ENCODE assay signal across 11 cellular contexts in genomic region chr15:45157056-45157455, GRCh38. TPM values are rescaled to one million over a fixed set of nuclear protein-coding genes. Genes with fewer than 3 reads are reported as not detected.
A peak's percentile ranks its signal among the peaks of the same experiment; 100 is the strongest.
DNase-seq lines count a peak whose midpoint lies in the region; ATAC-seq and TF ChIP-seq lines count a peak whose summit lies in the region.
"Had no signal": no experiment of that assay in that cellular context is flagged by ENCODE, and none has a peak within 500 bp of the region (broad histone marks: within the 10 kb centered on the region; RNA-seq: fewer than 3 reads in every experiment).

No MANE protein-coding gene starts in this region.

- peak overlapping the region; percentile 80 for H3K27ac ChIP-seq in RWPE1
- H3K27ac ChIP-seq in esophagus (ENCODE audit: low read depth in 2 of 2, low read length in 1 of 2): peak overlapping the region; percentile 80 to 91
- peak overlapping the region; percentile 94 for H3K27ac ChIP-seq in osteoblast (ENCODE audit: low read depth, low read length)
- H3K27ac ChIP-seq: hepatocyte had no signal

- DNase-seq in BJ (ENCODE audit: low read depth): peak; percentile 21
- peak; percentile 72 for DNase-seq in RWPE1 (ENCODE audit: low spot score)
- peak; percentile 97 for DNase-seq in osteoblast (ENCODE audit: insufficient read length, low spot score, missing footprints)
- no peak for DNase-seq in NCI-H2107 treated with DMSO at 0.1 percent for 48 hours (lab: John Stamatoyannopoulos, UW; ENCODE audit: unreplicated experiment)
- DNase-seq in stimulated activated CD4-positive, alpha-beta T cell treated with anti-CD3 and anti-CD28 coated beads, Interleukin-2, amount 100 ng/mL, for 24 hours: no peak
- no peak for DNase-seq in left ventricle myocardium superior
- DNase-seq in stimulated activated CD4-positive, alpha-beta T cell treated with anti-CD3 and anti-CD28 coated beads, Interleukin-15, amount 100 ng/mL, for 24 hours: no peak
- DNase-seq: activated CD4-positive, alpha-beta T cell treated with anti-CD3 and anti-CD28 coated beads for 4 hours; activated naive CD4-positive, alpha-beta T cell treated with anti-CD3 and anti-CD28 coated beads for 36 hours had no signal

- peak overlapping the region; percentile 58 for H3K4me2 ChIP-seq in osteoblast (ENCODE audit: insufficient read depth, low read length)
- H3K4me2 ChIP-seq: hepatocyte had no signal

- intact Hi-C loops in left ventricle myocardium superior (cut with micrococcal nuclease): no loop called here

- 34 to 58% methylated on average over 4 of the region's 4 CpGs for WGBS in esophagus, 2 donors

- no peaks in the 10 kb centered on the region for H4K20me1 ChIP-seq in osteoblast (ENCODE audit: insufficient read depth, low read length)

- H3K4me3 ChIP-seq in BJ (ENCODE audit: low read depth, low read length): no peak overlapping the region
- no peak overlapping the region for H3K4me3 ChIP-seq in esophagus (ENCODE audit: low read depth in 1 of 2, low read length in 2 of 2)
- peak overlapping the region; percentile 6 for H3K4me3 ChIP-seq in osteoblast (ENCODE audit: insufficient read depth, low read length)
- H3K4me3 ChIP-seq: hepatocyte had no signal

- H3K27me3 ChIP-seq in BJ (ENCODE audit: control insufficient read depth, insufficient read depth, low read length) (no peaks in the 10 kb centered on the region), esophagus (ENCODE audit: control insufficient read depth in 1 of 2, insufficient read depth in 2 of 2, low read length in 2 of 2) (no peaks in the 10 kb centered on the region), osteoblast (ENCODE audit: insufficient read depth, low read length) (no peaks in the 10 kb centered on the region)
- H3K27me3 ChIP-seq: hepatocyte had no signal

- H3K79me2 ChIP-seq in osteoblast (ENCODE audit: insufficient read depth, low read length): no peaks in the 10 kb centered on the region
- H3K79me2 ChIP-seq: hepatocyte had no signal

- POLR2A ChIA-PET in BJ (lab: Charles Lee): no interaction called here
- POLR2A ChIA-PET in RWPE1 (lab: Yijun Ruan, JAX; ENCODE audit: low non-redundant PET): no interaction called here

- CTCF ChIA-PET in BJ (lab: Yijun Ruan, JAX): interaction anchor here (1.4 to 2.5 kb wide), 3 partner anchors 11 to 39 kb away, joined by 7 to 8 read pairs (median 7); no protein-coding TSS in a partner anchor
- CTCF ChIA-PET in RWPE1 (lab: Yijun Ruan, JAX): interaction anchor here (0.6 to 1.2 kb wide), 2 partner anchors 26 to 39 kb away, joined by 3 to 5 read pairs; no protein-coding TSS in a partner anchor

- no peak for ATAC-seq in left ventricle myocardium superior

- TF ChIP-seq CTCF in BJ (IDR thresholded peaks at IDR 0.05; ENCODE audit: insufficient read depth, low read depth, low read length) (no peak), RWPE1 (conservative IDR thresholded peaks at IDR 0.05; ENCODE audit: low read depth) (no peak), osteoblast (IDR thresholded peaks at IDR 0.05; ENCODE audit: extremely low read depth, low read depth, low read length) (no peak)

- H3K36me3 ChIP-seq in BJ (ENCODE audit: control insufficient read depth, insufficient read depth, low read length): no peaks in the 10 kb centered on the region
- peaks cover 4 to 31% of the 10 kb centered on the region in 2 donors for H3K36me3 ChIP-seq in esophagus (ENCODE audit: control insufficient read depth in 2 of 2, insufficient read depth in 2 of 2, low read length in 1 of 2)
- H3K36me3 ChIP-seq in osteoblast (ENCODE audit: insufficient read depth, low read length): no peaks in the 10 kb centered on the region

- H3K4me1 ChIP-seq in esophagus (ENCODE audit: control insufficient read depth in 2 of 2, insufficient read depth in 2 of 2, low read length in 1 of 2) (peaks cover 0 to 27% of the 10 kb centered on the region in 2 donors), osteoblast (ENCODE audit: insufficient read depth, low read length) (peaks cover 20% of the 10 kb centered on the region)

- H3K9me3 ChIP-seq in esophagus (ENCODE audit: control insufficient read depth in 2 of 2, insufficient read depth in 1 of 2, low read depth in 1 of 2, low read length in 1 of 2): no peaks in the 10 kb centered on the region
- H3K9me3 ChIP-seq in osteoblast (ENCODE audit: low read depth, low read length): no peaks in the 10 kb centered on the region

- peak overlapping the region; percentile 27 for H2AFZ ChIP-seq in osteoblast (ENCODE audit: low read length)
- H2AFZ ChIP-seq: hepatocyte had no signal

RNA-seq across cellular contexts. Expression of gene DUOX1, which starts 27.3 kb away (rescaled TPM):
- 0.09 TPM in 1 of 2 replicates, not detected in the other for polyA plus RNA-seq in BJ (2011; rRNA removed)
- polyA minus RNA-seq in BJ (2011; rRNA and poly(A)+ RNA removed): not detected in 2 replicates
- polyA plus RNA-seq in esophagus: 100 to 1,000 TPM in 1 of 2 donors, 10 to 100 TPM in 1; 64.7 to 111 TPM
- under 0.01 and 0.29 TPM in 2 replicates for total RNA-seq in osteoblast
- total RNA-seq in left ventricle myocardium superior: 0.50 TPM

RNA-seq across cellular contexts. Expression of gene DUOXA1, which starts 27.4 kb away (rescaled TPM):
- polyA plus RNA-seq in BJ (2011; rRNA removed) (not detected in 2 replicates), esophagus (100 to 1,000 TPM; 145 to 174 TPM)
- polyA minus RNA-seq in BJ (2011; rRNA and poly(A)+ RNA removed): not detected in 2 replicates
- total RNA-seq in osteoblast (0.29 and 0.36 TPM in 2 replicates), left ventricle myocardium superior (0.59 TPM)
- total RNA-seq: activated naive CD4-positive, alpha-beta T cell treated with anti-CD3 and anti-CD28 coated beads for 36 hours had no signal

RNA-seq across cellular contexts. Expression of gene SHF, which starts 30.7 kb away (rescaled TPM):
- 3.9 and 5.2 TPM in 2 replicates for polyA plus RNA-seq in BJ (2011; rRNA removed)
- polyA minus RNA-seq in BJ (2011; rRNA and poly(A)+ RNA removed): 6.8 and 8.5 TPM in 2 replicates
- 1 to 10 TPM; 2.1 to 2.4 TPM for polyA plus RNA-seq in esophagus
- 3.3 and 4.1 TPM in 2 replicates for total RNA-seq in osteoblast
- 5.0 TPM for total RNA-seq in left ventricle myocardium superior

RNA-seq across cellular contexts. Expression of gene DUOXA2, which starts 42.9 kb away (rescaled TPM):
- polyA plus RNA-seq in BJ (2011; rRNA removed): not detected in 2 replicates
- not detected in 2 replicates for polyA minus RNA-seq in BJ (2011; rRNA and poly(A)+ RNA removed)
- 10 to 100 TPM in 1 of 2 donors, 1 to 10 TPM in 1; 8.4 to 39.1 TPM for polyA plus RNA-seq in esophagus
- total RNA-seq in osteoblast: not detected in 2 replicates
- not detected for total RNA-seq in left ventricle myocardium superior
- total RNA-seq: activated naive CD4-positive, alpha-beta T cell treated with anti-CD3 and anti-CD28 coated beads for 36 hours had no signal

RNA-seq across cellular contexts. Expression of gene DUOX2, which starts 43.1 kb away (rescaled TPM):
- polyA plus RNA-seq in BJ (2011; rRNA removed) (not detected in 2 replicates), esophagus (10 to 100 TPM; 15.8 to 26.3 TPM)
- not detected in 2 replicates for polyA minus RNA-seq in BJ (2011; rRNA and poly(A)+ RNA removed)
- total RNA-seq in osteoblast (under 0.01 TPM in 1 of 2 replicates, not detected in the other), left ventricle myocardium superior (0.05 TPM)
- total RNA-seq: activated naive CD4-positive, alpha-beta T cell treated with anti-CD3 and anti-CD28 coated beads for 36 hours had no signal

Comparison
In these comparisons a context has a peak if more than half of its experiments do, and no peak if none do; other contexts are left out.
1. DNase-seq: peak in BJ (single experiment), RWPE1 (single experiment) and osteoblast (single experiment); none in NCI-H2107 treated with DMSO at 0.1 percent for 48 hours (single experiment), stimulated activated CD4-positive, alpha-beta T cell treated with anti-CD3 and anti-CD28 coated beads, Interleukin-2, amount 100 ng/mL, for 24 hours (0 of 2), left ventricle myocardium superior (single experiment) and stimulated activated CD4-positive, alpha-beta T cell treated with anti-CD3 and anti-CD28 coated beads, Interleukin-15, amount 100 ng/mL, for 24 hours (single experiment).
2. Peak in every context shown above with its lines, with median percentiles within 50 percentile points of each other: H3K27ac ChIP-seq.